ENCODE assay signal across 11 cellular contexts in genomic region chr3:136149569-136150136, GRCh38. TPM values are rescaled to one million over a fixed set of nuclear protein-coding genes. Genes with fewer than 3 reads are reported as not detected.
DNase-seq lines count a peak whose midpoint lies in the region; ATAC-seq, FAIRE-seq and TF ChIP-seq lines count a peak whose summit lies in the region.
"Had no signal": no experiment of that assay in that cellular context is flagged by ENCODE, and none has a peak within 500 bp of the region (broad histone marks: within the 10 kb centered on the region; RNA-seq: fewer than 3 reads in every experiment).

No MANE protein-coding gene starts in this region.

- FAIRE-seq in GM18507 (lab: Jason Lieb, UNC): peak; percentile 29

- H3K36me3 Mint-ChIP-seq in activated T-helper 1 cell treated with anti-CD3 and anti-CD28 coated beads, Interleukin-12 subunit alpha, Interleukin-12 subunit beta, Interleukin-2, Interleukin-4 antibody, amounts not matched to agents 30 ng/mL and 10 ng/mL and 1 ng/mL, durations not matched to agents 14 hours and 24 hours and 36 hours (ENCODE audit: low read depth): peaks cover 38% of the 10 kb centered on the region

- no peak for TF ChIP-seq CTCF in BJ (IDR thresholded peaks at IDR 0.05; ENCODE audit: insufficient read depth, low read depth, low read length)
- no peak for TF ChIP-seq CTCF in GM20000 (IDR thresholded peaks at IDR 0.05; ENCODE audit: extremely low read depth, missing control alignments)
- no peak for TF ChIP-seq CTCF in dorsolateral prefrontal cortex (IDR thresholded peaks at IDR 0.05 in 54 of 56, conservative IDR thresholded peaks at IDR 0.05 in 2 of 56; ENCODE audit: low read depth in 1 of 56, partially characterized antibody in 56 of 56)

- H3K27ac Mint-ChIP-seq in activated T-helper 1 cell treated with anti-CD3 and anti-CD28 coated beads, Interleukin-12 subunit alpha, Interleukin-12 subunit beta, Interleukin-2, Interleukin-4 antibody, amounts not matched to agents 30 ng/mL and 10 ng/mL and 1 ng/mL, durations not matched to agents 14 hours and 24 hours and 36 hours: peak overlapping the region; percentile 63

- peaks cover 4% of the 10 kb centered on the region for H3K36me3 ChIP-seq in BJ (ENCODE audit: control insufficient read depth, insufficient read depth, low read length)
- H3K36me3 ChIP-seq: colonic mucosa had no signal

- peaks cover 44% of the 10 kb centered on the region for H3K4me1 Mint-ChIP-seq in activated T-helper 1 cell treated with anti-CD3 and anti-CD28 coated beads, Interleukin-12 subunit alpha, Interleukin-12 subunit beta, Interleukin-2, Interleukin-4 antibody, amounts not matched to agents 30 ng/mL and 10 ng/mL and 1 ng/mL, durations not matched to agents 14 hours and 24 hours and 36 hours (ENCODE audit: low read depth)

- DNase-seq in BJ (ENCODE audit: low read depth) (peak; percentile 12), GM18507 (ENCODE audit: extremely low spot score, insufficient read length, low read depth) (no peak), iris pigment epithelial cell (ENCODE audit: low read depth) (peak; percentile 49), GM20000 (ENCODE audit: low spot score) (no peak), dorsolateral prefrontal cortex (no peak), left lobe of liver (ENCODE audit: low spot score) (no peak)
- DNase-seq in activated T-helper 1 cell treated with anti-CD3 and anti-CD28 coated beads, Interleukin-12 subunit alpha, Interleukin-12 subunit beta, Interleukin-2, Interleukin-4 antibody, amounts not matched to agents 30 ng/mL and 10 ng/mL and 1 ng/mL, durations not matched to agents 14 hours and 24 hours and 36 hours (ENCODE audit: low spot score): no peak
- DNase-seq in stimulated activated CD4-positive, alpha-beta T cell treated with anti-CD3 and anti-CD28 coated beads, Interleukin-2, amount 100 ng/mL, for 24 hours: no peak
- DNase-seq: colonic mucosa, SHP77 had no signal

- H3K9me3 Mint-ChIP-seq in activated T-helper 1 cell treated with anti-CD3 and anti-CD28 coated beads, Interleukin-12 subunit alpha, Interleukin-12 subunit beta, Interleukin-2, Interleukin-4 antibody, amounts not matched to agents 30 ng/mL and 10 ng/mL and 1 ng/mL, durations not matched to agents 14 hours and 24 hours and 36 hours: no peaks in the 10 kb centered on the region

- H3K27me3 ChIP-seq in BJ (ENCODE audit: control insufficient read depth, insufficient read depth, low read length): no peaks in the 10 kb centered on the region
- H3K27me3 ChIP-seq in dorsolateral prefrontal cortex: no peaks in the 10 kb centered on the region
- H3K27me3 ChIP-seq: colonic mucosa, suprapubic skin had no signal

- H3K4me3 Mint-ChIP-seq in activated T-helper 1 cell treated with anti-CD3 and anti-CD28 coated beads, Interleukin-12 subunit alpha, Interleukin-12 subunit beta, Interleukin-2, Interleukin-4 antibody, amounts not matched to agents 30 ng/mL and 10 ng/mL and 1 ng/mL, durations not matched to agents 14 hours and 24 hours and 36 hours: no peak overlapping the region

- H3K27ac ChIP-seq in dorsolateral prefrontal cortex: peak overlapping the region in 1 of 59 donors; percentile 23
- H3K27ac ChIP-seq: colonic mucosa, suprapubic skin had no signal

- CTCF ChIA-PET in BJ (lab: Yijun Ruan, JAX): no interaction called here

- no peak for ATAC-seq in left lobe of liver

- POLR2A ChIA-PET in BJ (lab: Charles Lee): no interaction called here

- no peak overlapping the region for H3K4me3 ChIP-seq in BJ (ENCODE audit: low read depth, low read length)
- H3K4me3 ChIP-seq in dorsolateral prefrontal cortex: no peak overlapping the region
- H3K4me3 ChIP-seq: colonic mucosa, suprapubic skin had no signal

- no peaks in the 10 kb centered on the region for H3K27me3 Mint-ChIP-seq in activated T-helper 1 cell treated with anti-CD3 and anti-CD28 coated beads, Interleukin-12 subunit alpha, Interleukin-12 subunit beta, Interleukin-2, Interleukin-4 antibody, amounts not matched to agents 30 ng/mL and 10 ng/mL and 1 ng/mL, durations not matched to agents 14 hours and 24 hours and 36 hours (ENCODE audit: insufficient read depth)

- intact Hi-C loops in activated T-helper 1 cell treated with anti-CD3 and anti-CD28 coated beads, Interleukin-12 subunit alpha, Interleukin-12 subunit beta, Interleukin-2, Interleukin-4 antibody, amounts not matched to agents 30 ng/mL and 10 ng/mL and 1 ng/mL, durations not matched to agents 14 hours and 24 hours and 36 hours (cut with micrococcal nuclease): loop anchor here (5.0 kb wide), 2 partner anchors 47 to 103 kb away; partner anchors contain the start of gene PCCB
- intact Hi-C loops in dorsolateral prefrontal cortex (cut with DNase I): loop anchor here in 1 of 2 donors (5.0 kb wide), 1 partner anchor 43 kb away; no protein-coding TSS in a partner anchor

RNA-seq across cellular contexts. Expression of gene MSL2, which starts 46.5 kb away (rescaled TPM):
- polyA plus RNA-seq in BJ (2011; rRNA removed): 2.7 and 4.9 TPM in 2 replicates
- 6.5 and 9.1 TPM in 2 replicates for polyA minus RNA-seq in BJ (2011; rRNA and poly(A)+ RNA removed)
- 36.6 and 40.2 TPM in 2 replicates for total RNA-seq in activated T-helper 1 cell treated with anti-CD3 and anti-CD28 coated beads, Interleukin-12 subunit alpha, Interleukin-12 subunit beta, Interleukin-2, Interleukin-4 antibody, amounts not matched to agents 30 ng/mL and 10 ng/mL and 1 ng/mL, durations not matched to agents 14 hours and 24 hours and 36 hours
- total RNA-seq in dorsolateral prefrontal cortex (10 to 100 TPM; 30.4 to 70.4 (median 41.8) TPM), left lobe of liver (14.5 TPM)

Comparison
In these comparisons a context has a peak if more than half of its experiments do, and no peak if none do; other contexts are left out.
1. DNase-seq: peak in BJ (single experiment) and iris pigment epithelial cell (single experiment); none in GM18507 (single experiment), activated T-helper 1 cell treated with anti-CD3 and anti-CD28 coated beads, Interleukin-12 subunit alpha, Interleukin-12 subunit beta, Interleukin-2, Interleukin-4 antibody, amounts not matched to agents 30 ng/mL and 10 ng/mL and 1 ng/mL, durations not matched to agents 14 hours and 24 hours and 36 hours (single experiment), GM20000 (single experiment), dorsolateral prefrontal cortex (0 of 10), left lobe of liver (single experiment) and stimulated activated CD4-positive, alpha-beta T cell treated with anti-CD3 and anti-CD28 coated beads, Interleukin-2, amount 100 ng/mL, for 24 hours (0 of 2).